8 cellular contexts compared by ENCODE assay signal in genomic region chr14:75979641-75980422, GRCh38. TPM values are rescaled to one million over a fixed set of nuclear protein-coding genes. Genes with fewer than 3 reads are reported as not detected.
DNase-seq lines count a peak whose midpoint lies in the region; ATAC-seq and TF ChIP-seq lines count a peak whose summit lies in the region.
"Had no signal": no experiment of that assay in that cellular context is flagged by ENCODE, and none has a peak within 500 bp of the region (broad histone marks: within the 10 kb centered on the region; RNA-seq: fewer than 3 reads in every experiment).

No MANE protein-coding gene starts in this region.

- no peak for TF ChIP-seq CTCF in cardiac fibroblast (IDR thresholded peaks at IDR 0.05; ENCODE audit: low read depth, low read length)
- no peak for TF ChIP-seq CTCF in mesothelial cell of epicardium (IDR thresholded peaks at IDR 0.05; ENCODE audit: unreplicated experiment)
- no peak for TF ChIP-seq CTCF in suprapubic skin (IDR thresholded peaks at IDR 0.05)

- DNase-seq in cardiac fibroblast (ENCODE audit: low read depth in 2 of 2): peak in 1 of 2 donors; percentile 34
- no peak for DNase-seq in mesothelial cell of epicardium (ENCODE audit: low spot score in 2 of 2, unreplicated experiment in 2 of 2)
- DNase-seq in suprapubic skin (ENCODE audit: low spot score in 2 of 2): no peak
- DNase-seq in EL: no peak
- no peak for DNase-seq in glomerular visceral epithelial cell (ENCODE audit: extremely low spot score)
- DNase-seq: activated CD8-positive, alpha-beta memory T cell treated with anti-CD3 and anti-CD28 coated beads, Interleukin-2, amount 10 ng/mL, durations not matched to agents 7 days and 5 days had no signal

- H3K9me3 Mint-ChIP-seq in IgD-negative memory B cell: no peaks in the 10 kb centered on the region
- no peaks in the 10 kb centered on the region for H3K9me3 Mint-ChIP-seq in mesothelial cell of epicardium

- H3K4me1 ChIP-seq in suprapubic skin: peaks cover 48% of the 10 kb centered on the region

- no peaks in the 10 kb centered on the region for H3K9me3 ChIP-seq in suprapubic skin

- no peaks in the 10 kb centered on the region for H3K36me3 ChIP-seq in suprapubic skin

- no peak for TF ChIP-seq EP300 in suprapubic skin (IDR thresholded peaks at IDR 0.05)

- 55% methylated on average over 27 of the region's 27 CpGs for WGBS in suprapubic skin

- H3K27me3 Mint-ChIP-seq in IgD-negative memory B cell: no peaks in the 10 kb centered on the region
- H3K27me3 Mint-ChIP-seq in mesothelial cell of epicardium (ENCODE audit: low read depth): no peaks in the 10 kb centered on the region

- H3K4me1 Mint-ChIP-seq in IgD-negative memory B cell (peaks cover 35 to 40% (median 37%) of the 10 kb centered on the region in 3 donors), mesothelial cell of epicardium (peaks cover 60% of the 10 kb centered on the region)

- peaks cover 5% of the 10 kb centered on the region for H3K36me3 Mint-ChIP-seq in IgD-negative memory B cell
- peaks cover 5% of the 10 kb centered on the region for H3K36me3 Mint-ChIP-seq in mesothelial cell of epicardium
- H3K36me3 Mint-ChIP-seq: activated CD8-positive, alpha-beta memory T cell treated with anti-CD3 and anti-CD28 coated beads, Interleukin-2, amount 10 ng/mL, durations not matched to agents 7 days and 5 days had no signal

- no peaks in the 10 kb centered on the region for H3K27me3 ChIP-seq in suprapubic skin

- ATAC-seq in GM19463 (IDR thresholded peaks at IDR 0.05; ENCODE audit: unreplicated experiment): no peak
- ATAC-seq: activated CD8-positive, alpha-beta memory T cell treated with anti-CD3 and anti-CD28 coated beads, Interleukin-2, amount 10 ng/mL, durations not matched to agents 7 days and 5 days had no signal

- peak overlapping the region; percentile 54 to 64 for H3K4me3 ChIP-seq in cardiac fibroblast (replicated peaks in 1 of 2; ENCODE audit: low read depth in 2 of 2, low read length in 2 of 2)
- H3K4me3 ChIP-seq in suprapubic skin: peak overlapping the region; percentile 83

- peak overlapping the region in 2 of 3 donors; percentile 46 to 53 for H3K27ac Mint-ChIP-seq in IgD-negative memory B cell
- peak overlapping the region; percentile 94 for H3K27ac Mint-ChIP-seq in mesothelial cell of epicardium
- H3K27ac Mint-ChIP-seq: activated CD8-positive, alpha-beta memory T cell treated with anti-CD3 and anti-CD28 coated beads, Interleukin-2, amount 10 ng/mL, durations not matched to agents 7 days and 5 days had no signal

- H3K27ac ChIP-seq in suprapubic skin: peak overlapping the region; percentile 93

- TF ChIP-seq POLR2A in suprapubic skin (IDR thresholded peaks at IDR 0.05): no peak

- H3K4me3 Mint-ChIP-seq in IgD-negative memory B cell (peak overlapping the region in 1 of 4 donors; percentile 69), mesothelial cell of epicardium (peak overlapping the region; percentile 72)

RNA-seq across cellular contexts. Expression of gene TGFB3, which starts 2.0 kb away (rescaled TPM):
- polyA plus RNA-seq in IgD-negative memory B cell: 0.43 TPM
- 62.0 to 66.4 TPM (median 65.2 TPM) in 3 replicates for total RNA-seq in mesothelial cell of epicardium
- total RNA-seq in suprapubic skin: 1 to 10 TPM; 3.3 to 6.4 (median 5.0) TPM

RNA-seq across cellular contexts. Expression of gene IFT43, which starts 5.7 kb away (rescaled TPM):
- 13.2 TPM for polyA plus RNA-seq in IgD-negative memory B cell
- 39.8 to 46.0 TPM (median 43.4 TPM) in 3 replicates for total RNA-seq in mesothelial cell of epicardium
- 10 to 100 TPM; 20.3 to 27.8 (median 22.0) TPM for total RNA-seq in suprapubic skin
